ENCODE assay signal across 21 cellular contexts in the genomic region with DNA sequence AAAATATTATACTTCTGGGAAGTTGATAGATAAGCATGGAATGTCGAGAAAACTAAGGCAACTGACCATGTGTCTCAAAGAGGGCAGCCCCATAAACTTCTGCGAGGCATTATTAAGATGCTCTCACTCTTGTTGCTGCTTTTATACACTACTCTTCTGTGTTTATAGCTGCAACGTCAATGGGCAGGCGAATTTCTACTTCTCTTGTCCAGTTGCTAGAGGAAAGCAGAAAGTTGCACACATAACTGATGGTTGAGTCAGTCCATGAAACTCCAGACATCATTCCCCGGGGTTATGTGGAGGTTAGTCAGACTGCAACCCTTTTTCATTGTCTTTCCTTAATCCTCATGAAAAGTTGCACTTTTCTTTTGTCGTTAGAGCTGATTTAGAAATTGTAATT. TPM values are rescaled to one million over a fixed set of nuclear protein-coding genes. Genes with fewer than 3 reads are reported as not detected.
DNase-seq lines count a peak whose midpoint lies in the region; ATAC-seq, FAIRE-seq and TF ChIP-seq lines count a peak whose summit lies in the region.
"Had no signal": no experiment of that assay in that cellular context is flagged by ENCODE, and none has a peak within 500 bp of the region (broad histone marks: within the 10 kb centered on the region; RNA-seq: fewer than 3 reads in every experiment).

No MANE protein-coding gene starts in this region.

- no peak overlapping the region for H2BK120ac ChIP-seq in mesenchymal stem cell (ENCODE audit: low read depth, low read length)

- ATAC-seq in PC-3 (peak; percentile 88), HG02798 (IDR thresholded peaks at IDR 0.05; ENCODE audit: poor library complexity, unreplicated experiment) (no peak)

- H4K8ac ChIP-seq in mesenchymal stem cell (ENCODE audit: low read length): no peak overlapping the region

- peak overlapping the region; percentile 25; the same call in 1 of the 2 replicates for H3K27ac ChIP-seq in PC-3 (ENCODE audit: low read length)
- peak overlapping the region; percentile 45 for H3K27ac ChIP-seq in mesenchymal stem cell (ENCODE audit: low read length, poor library complexity, severe bottlenecking)
- H3K27ac ChIP-seq in testis: no peak overlapping the region
- H3K27ac ChIP-seq: SJCRH30, stomach had no signal

- peaks cover 14% of the 10 kb centered on the region for H3K4me1 ChIP-seq in PC-3 (ENCODE audit: insufficient read depth, low read length)
- H3K4me1 ChIP-seq in mesenchymal stem cell (ENCODE audit: control insufficient read depth, insufficient read depth, low read depth, low read length): peaks cover 2% of the 10 kb centered on the region
- H3K4me1 ChIP-seq in testis: no peaks in the 10 kb centered on the region
- H3K4me1 ChIP-seq: SJCRH30, stomach had no signal

- no peak for TF ChIP-seq POLR2A in testis (IDR thresholded peaks at IDR 0.05)

- peak; percentile 10 for FAIRE-seq in colon (lab: Jason Lieb, UNC)
- FAIRE-seq: keratinocyte had no signal

- H3K9me2 ChIP-seq in PC-3 (replicated peaks; ENCODE audit: low read length): no peaks in the 10 kb centered on the region

- intact Hi-C loops in PC-3 (cut with micrococcal nuclease): no loop called here
- intact Hi-C loops in testis (cut with DNase I; ENCODE audit: low total_unique reads): no loop called here

- no peak overlapping the region for H2BK5ac ChIP-seq in mesenchymal stem cell (ENCODE audit: low read depth, low read length, poor library complexity, severe bottlenecking)

- CTCF ChIA-PET in PC-3 (lab: Charles Lee): no interaction called here

- H3K4me3 ChIP-seq in AG09309 (ENCODE audit: control insufficient read depth, low read depth, low read length) (no peak overlapping the region), PC-3 (ENCODE audit: low read length) (no peak overlapping the region), mesenchymal stem cell (ENCODE audit: insufficient read depth in 1 of 2, low read depth in 1 of 2, low read length in 2 of 2) (no peak overlapping the region), testis (no peak overlapping the region)
- H3K4me3 ChIP-seq: SJCRH30, stomach had no signal

- H3K27me3 ChIP-seq in PC-3 (ENCODE audit: low read length): no peaks in the 10 kb centered on the region
- H3K27me3 ChIP-seq in mesenchymal stem cell (ENCODE audit: control insufficient read depth in 1 of 2, insufficient read depth in 1 of 2, low read length in 2 of 2): no peaks in the 10 kb centered on the region
- no peaks in the 10 kb centered on the region for H3K27me3 ChIP-seq in testis
- H3K27me3 ChIP-seq: SJCRH30, stomach had no signal

- H4K91ac ChIP-seq in mesenchymal stem cell (ENCODE audit: low read length): no peak overlapping the region

- no peak overlapping the region for H3K4ac ChIP-seq in mesenchymal stem cell (ENCODE audit: low read depth in 1 of 2, low read length in 2 of 2)

- H3K4me2 ChIP-seq in PC-3 (ENCODE audit: low read length) (peak overlapping the region; percentile 35; the same call in 1 of the 2 replicates), mesenchymal stem cell (ENCODE audit: low read length, poor library complexity, severe bottlenecking) (no peak overlapping the region)

- BruUV-seq in PC-3 (replicated peaks; lab: Mats Ljungman, UMichigan): no TSS peak

- no peak overlapping the region for H3K14ac ChIP-seq in mesenchymal stem cell (ENCODE audit: low read length in 2 of 2)

- TF ChIP-seq CTCF in AG09309 (IDR thresholded peaks at IDR 0.05; ENCODE audit: control insufficient read depth, insufficient read depth, low read depth, low read length, missing control alignments) (no peak), PC-3 (conservative IDR thresholded peaks at IDR 0.05; ENCODE audit: low read depth, low read length) (no peak), testis (IDR thresholded peaks at IDR 0.05) (no peak)

- POLR2A ChIA-PET in PC-3 (lab: Charles Lee; ENCODE audit: unreplicated experiment): no interaction called here

- H3K23ac ChIP-seq in mesenchymal stem cell (ENCODE audit: low read length in 2 of 2): no peak overlapping the region

- no peaks in the 10 kb centered on the region for H3K79me2 ChIP-seq in PC-3 (ENCODE audit: low read length)

- H3K79me1 ChIP-seq in mesenchymal stem cell (replicated peaks; ENCODE audit: low read length, poor library complexity, severe bottlenecking): no peaks in the 10 kb centered on the region

- no peak overlapping the region for H3K9ac ChIP-seq in PC-3 (ENCODE audit: low read length)
- no peak overlapping the region for H3K9ac ChIP-seq in mesenchymal stem cell (ENCODE audit: low read length)

- 45% methylated on average over 5 of the region's 6 CpGs for WGBS in mesenchymal stem cell
- 71 to 75% methylated on average over 6 of the region's 6 CpGs for WGBS in testis, 2 donors

- no peak overlapping the region for H2AK5ac ChIP-seq in mesenchymal stem cell (ENCODE audit: low read length, severe bottlenecking)

- no peaks in the 10 kb centered on the region for H3F3A ChIP-seq in PC-3 (ENCODE audit: low read length, unreplicated experiment)

- no peak overlapping the region for H3K18ac ChIP-seq in mesenchymal stem cell (ENCODE audit: low read depth in 1 of 2, low read length in 2 of 2)

- H2BK15ac ChIP-seq in mesenchymal stem cell (ENCODE audit: low read depth, poor library complexity, severe bottlenecking): no peak overlapping the region

- H3K36me3 ChIP-seq in PC-3 (ENCODE audit: low read depth, low read length) (no peaks in the 10 kb centered on the region), mesenchymal stem cell (ENCODE audit: control insufficient read depth in 1 of 2, insufficient read depth in 2 of 2, low read depth in 1 of 2, low read length in 2 of 2) (no peaks in the 10 kb centered on the region), testis (ENCODE audit: low read depth, missing control alignments) (no peaks in the 10 kb centered on the region)
- H3K36me3 ChIP-seq: SJCRH30, stomach had no signal

- DNase-seq in AG09309 (ENCODE audit: low read depth) (peak; percentile 32), PC-3 (peak; percentile 72), mesenchymal stem cell (peak; percentile 5), testis (no peak), GF-D8 (lab: John Stamatoyannopoulos, UW) (no peak)
- no peak for DNase-seq in activated effector memory CD4-positive, alpha-beta T cell treated with anti-CD3 and anti-CD28 coated beads, Interleukin-2, amount 50 U/mL, for 16 hours
- DNase-seq: activated CD4-positive, alpha-beta T cell treated with anti-CD3 and anti-CD28 coated beads for 1 hour; cortex of kidney; head of caudate nucleus; MM.1S; NCI-H187; NCI-H510A; right cardiac atrium; SJCRH30; stomach had no signal

- H3K9me3 ChIP-seq in PC-3 (ENCODE audit: low read length): no peaks in the 10 kb centered on the region
- H3K9me3 ChIP-seq in mesenchymal stem cell (ENCODE audit: control insufficient read depth, low read length): no peaks in the 10 kb centered on the region
- no peaks in the 10 kb centered on the region for H3K9me3 ChIP-seq in testis
- H3K9me3 ChIP-seq: SJCRH30, stomach had no signal

- H2AFZ ChIP-seq in PC-3 (ENCODE audit: low read length) (peak overlapping the region; percentile 56; the same call in 1 of the 2 replicates), mesenchymal stem cell (ENCODE audit: low read depth, low read length) (no peak overlapping the region)

- H2BK12ac ChIP-seq in mesenchymal stem cell (ENCODE audit: low read length in 2 of 2): no peak overlapping the region

- H4K20me1 ChIP-seq in PC-3 (ENCODE audit: low read length): no peaks in the 10 kb centered on the region

RNA-seq across cellular contexts. Expression of a gene that starts 39.8 kb away (rescaled TPM):
- 0.26 TPM in 1 of 2 replicates, not detected in the other for total RNA-seq in PC-3 (2014; rRNA removed)
- polyA plus RNA-seq in mesenchymal stem cell (2013, experiment 1 of 2): not detected
- not detected for polyA plus RNA-seq in mesenchymal stem cell (2013, experiment 2 of 2)
- 10 to 100 TPM; 44.0 to 91.3 TPM for total RNA-seq in testis
- polyA plus RNA-seq in testis (ENCODE audit: insufficient read depth, low read depth, low replicate concordance): 31.3 TPM
- total RNA-seq: activated T-helper 2 cell treated with anti-CD3 and anti-CD28 coated beads, Interferon-gamma antibody, Interleukin-2, Interleukin-4, amounts not matched to agents 10 μg/mL and 5 μg/mL and 100 μg/mL, durations not matched to agents 14 hours and 24 hours and 36 hours; SJCRH30; T-helper 2 cell treated with Interferon-gamma antibody and Interleukin-4, amounts not matched to agents 100 ng/mL and 5 ng/mL, for 36 hours had no signal
- polyA plus RNA-seq: adipose tissue, keratinocyte, right cardiac atrium had no signal

Comparison
In these comparisons a context has a peak if more than half of its experiments do, and no peak if none do; other contexts are left out.
1. DNase-seq: peak in AG09309 (single experiment), PC-3 (single experiment) and mesenchymal stem cell (single experiment); none in activated effector memory CD4-positive, alpha-beta T cell treated with anti-CD3 and anti-CD28 coated beads, Interleukin-2, amount 50 U/mL, for 16 hours (single experiment), testis (single experiment) and GF-D8 (single experiment).
2. H3K27ac ChIP-seq: peak in PC-3 (single experiment) and mesenchymal stem cell (single experiment); none in testis (0 of 2).
3. RNA of a gene that starts 39.8 kb away (total RNA-seq): 44.0 to 91.3 TPM in testis; 0.26 TPM in PC-3; every median in the first group is over 10 times any median in the second.